In the genomic region with DNA sequence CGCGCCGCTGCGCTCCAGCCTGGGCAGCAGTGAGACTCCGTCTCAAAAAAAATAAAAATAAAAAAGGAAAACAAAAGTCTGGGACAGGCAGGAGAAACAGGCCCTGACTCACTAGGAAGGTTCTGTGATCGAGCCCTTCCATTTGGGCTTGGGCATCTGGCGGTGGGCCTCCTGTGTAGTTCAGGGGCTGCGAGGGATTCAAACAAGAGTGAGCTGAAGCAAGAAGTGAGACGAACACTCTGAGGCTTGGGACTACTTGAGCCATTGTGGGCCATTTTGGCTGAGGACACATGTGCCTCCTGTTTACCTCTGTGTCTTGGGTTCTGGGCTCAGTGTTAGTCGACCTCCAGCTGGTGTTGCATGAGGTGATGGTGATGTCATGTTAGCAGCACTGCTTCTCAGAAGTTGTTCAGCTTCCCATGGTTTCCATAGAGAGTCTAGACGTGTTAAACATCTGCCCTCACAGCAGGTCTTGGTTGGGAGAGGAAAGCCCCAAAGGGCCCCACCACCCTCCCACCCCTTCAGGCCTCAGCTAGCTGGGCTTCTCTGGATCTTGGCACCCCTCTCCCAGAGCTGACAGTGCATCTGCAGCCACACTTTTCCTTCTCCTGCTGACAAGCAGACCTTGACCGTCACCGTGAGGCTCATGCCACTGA, we compare ENCODE assay signal across 9 cellular contexts. TPM values are rescaled to one million over a fixed set of nuclear protein-coding genes. Genes with fewer than 3 reads are reported as not detected.
A peak's percentile ranks its signal among the peaks of the same experiment; 100 is the strongest.
DNase-seq lines count a peak whose midpoint lies in the region; ATAC-seq and TF ChIP-seq lines count a peak whose summit lies in the region.
"Had no signal": no experiment of that assay in that cellular context is flagged by ENCODE, and none has a peak within 500 bp of the region (broad histone marks: within the 10 kb centered on the region; RNA-seq: fewer than 3 reads in every experiment).

No MANE protein-coding gene starts in this region.

- no peak for TF ChIP-seq CTCF in vagina (IDR thresholded peaks at IDR 0.05)

- H3K9me3 Mint-ChIP-seq in activated naive CD4-positive, alpha-beta T cell treated with anti-CD3 and anti-CD28 coated beads, Interleukin-2, amount 50 U/mL, for 24 hours: no peaks in the 10 kb centered on the region
- H3K9me3 Mint-ChIP-seq in activated naive CD4-positive, alpha-beta T cell treated with anti-CD3 and anti-CD28 coated beads, Interleukin-2, amount 50 U/mL, for 72 hours: no peaks in the 10 kb centered on the region

- H3K9me3 ChIP-seq in adipocyte (ENCODE audit: control insufficient read depth, low read length) (no peaks in the 10 kb centered on the region), vagina (no peaks in the 10 kb centered on the region)
- H3K9me3 ChIP-seq: breast epithelium had no signal

- TF ChIP-seq POLR2A in vagina (IDR thresholded peaks at IDR 0.05): no peak

- no peak for ATAC-seq in activated naive CD4-positive, alpha-beta T cell treated with anti-CD3 and anti-CD28 coated beads, Interleukin-2, amount 50 U/mL, for 72 hours

- peaks cover 6% of the 10 kb centered on the region for H3K36me3 Mint-ChIP-seq in activated naive CD4-positive, alpha-beta T cell treated with anti-CD3 and anti-CD28 coated beads, Interleukin-2, amount 50 U/mL, for 24 hours
- H3K36me3 Mint-ChIP-seq in activated naive CD4-positive, alpha-beta T cell treated with anti-CD3 and anti-CD28 coated beads, Interleukin-2, amount 50 U/mL, for 72 hours: peaks cover 12 to 58% of the 10 kb centered on the region in 2 donors

- H3K27ac ChIP-seq in vagina: peak overlapping the region; percentile 71

- peak overlapping the region; percentile 34 for H3K4me3 Mint-ChIP-seq in activated naive CD4-positive, alpha-beta T cell treated with anti-CD3 and anti-CD28 coated beads, Interleukin-2, amount 50 U/mL, for 24 hours

- peak overlapping the region; percentile 27 for H3K9ac ChIP-seq in adipocyte (ENCODE audit: low read length)

- DNase-seq in activated naive CD4-positive, alpha-beta T cell treated with anti-CD3 and anti-CD28 coated beads, Interleukin-2, amount 50 U/mL, for 72 hours (ENCODE audit: low spot score in 2 of 2): no peak
- DNase-seq in adipocyte (ENCODE audit: low read depth) (no peak), iris pigment epithelial cell (ENCODE audit: low read depth) (peak; percentile 35), vagina (ENCODE audit: extremely low spot score in 2 of 2) (no peak), NCI-H1105 treated with DMSO at 0.1 percent for 48 hours (lab: John Stamatoyannopoulos, UW) (no peak), NCI-H2081 treated with DMSO at 0.1 percent for 48 hours (lab: John Stamatoyannopoulos, UW) (no peak), NCI-H526 (lab: John Stamatoyannopoulos, UW) (no peak)

- H3K27me3 ChIP-seq in adipocyte (replicated peaks; ENCODE audit: control insufficient read depth, insufficient read depth, low read length): no peaks in the 10 kb centered on the region
- H3K27me3 ChIP-seq in vagina: no peaks in the 10 kb centered on the region
- H3K27me3 ChIP-seq: breast epithelium had no signal

- H3K4me1 Mint-ChIP-seq in activated naive CD4-positive, alpha-beta T cell treated with anti-CD3 and anti-CD28 coated beads, Interleukin-2, amount 50 U/mL, for 24 hours: peaks cover 83% of the 10 kb centered on the region

- peaks cover 57% of the 10 kb centered on the region for H3K4me1 ChIP-seq in adipocyte (ENCODE audit: control insufficient read depth, insufficient read depth, low read length)
- peaks cover 57% of the 10 kb centered on the region for H3K4me1 ChIP-seq in vagina

- H3K36me3 ChIP-seq in adipocyte (ENCODE audit: control insufficient read depth, insufficient read depth, low read length, severe bottlenecking): peaks cover 60% of the 10 kb centered on the region
- H3K36me3 ChIP-seq in vagina: peaks cover 0 to 50% of the 10 kb centered on the region in 2 donors
- H3K36me3 ChIP-seq: breast epithelium had no signal

- no peak overlapping the region for H3K27ac Mint-ChIP-seq in activated naive CD4-positive, alpha-beta T cell treated with anti-CD3 and anti-CD28 coated beads, Interleukin-2, amount 50 U/mL, for 24 hours
- no peak overlapping the region for H3K27ac Mint-ChIP-seq in activated naive CD4-positive, alpha-beta T cell treated with anti-CD3 and anti-CD28 coated beads, Interleukin-2, amount 50 U/mL, for 72 hours

- H3K4me3 ChIP-seq in adipocyte (ENCODE audit: low read length): no peak overlapping the region
- H3K4me3 ChIP-seq in vagina: no peak overlapping the region
- H3K4me3 ChIP-seq: breast epithelium had no signal

- intact Hi-C loops in vagina (cut with DNase I): no loop called here

- H3K27me3 Mint-ChIP-seq in activated naive CD4-positive, alpha-beta T cell treated with anti-CD3 and anti-CD28 coated beads, Interleukin-2, amount 50 U/mL, for 24 hours: no peaks in the 10 kb centered on the region

RNA-seq across cellular contexts. Expression of a gene that starts 57.8 kb away (rescaled TPM):
- 100 to 1,000 TPM in 1 of 2 donors, 10 to 100 TPM in 1; 88.9 to 137 TPM for total RNA-seq in activated naive CD4-positive, alpha-beta T cell treated with anti-CD3 and anti-CD28 coated beads, Interleukin-2, amount 50 U/mL, for 72 hours
- total RNA-seq in vagina: 72.2 TPM
